ENCODE assay signal across 8 cellular contexts in genomic region chr20:50460608-50461268, GRCh38. TPM values are rescaled to one million over a fixed set of nuclear protein-coding genes. Genes with fewer than 3 reads are reported as not detected.
A peak's percentile ranks its signal among the peaks of the same experiment; 100 is the strongest.
DNase-seq lines count a peak whose midpoint lies in the region; ATAC-seq and TF ChIP-seq lines count a peak whose summit lies in the region.

No MANE protein-coding gene starts in this region.

- H3K27me3 ChIP-seq in OCI-LY1 (ENCODE audit: insufficient read depth, low read length), result 0 out of 2 replicates have a peak, but pooled peaks cover 3% of the 10 kb centered on the region

- no peaks in the 10 kb centered on the region for H3K36me3 Mint-ChIP-seq in natural killer cell
- H3K36me3 Mint-ChIP-seq in stimulated activated effector memory CD8-positive, alpha-beta T cell treated with anti-CD3 and anti-CD28 coated beads, Interleukin-12 subunit alpha, Interleukin-12 subunit beta, amount 100 ng/mL, for 72 hours, result no peaks in the 10 kb centered on the region

- H4K20me1 ChIP-seq in OCI-LY1 (ENCODE audit: insufficient read depth, low read length), result no peaks in the 10 kb centered on the region

- peak; percentile 68 for DNase-seq in GM04504 (ENCODE audit: low read depth)
- DNase-seq in activated CD8-positive, alpha-beta memory T cell treated with anti-CD3 and anti-CD28 coated beads, Interleukin-2, amount 50 U/mL, for 48 hours, result peak; percentile 97
- peak; percentile 66 to 86 for DNase-seq in erythroblast (lab: John Stamatoyannopoulos, UW)
- peak; percentile 85 for DNase-seq in natural killer cell
- peak; percentile 88 to 95 for DNase-seq in stimulated activated effector memory CD8-positive, alpha-beta T cell treated with anti-CD3 and anti-CD28 coated beads, Interleukin-12 subunit alpha, Interleukin-12 subunit beta, amount 100 ng/mL, for 72 hours (ENCODE audit: low spot score in 2 of 2)

- H3K4me3 ChIP-seq in OCI-LY1 (ENCODE audit: low read depth, low read length, poor library complexity, severe bottlenecking), result no peak overlapping the region

- no peaks in the 10 kb centered on the region for H3K9me3 Mint-ChIP-seq in natural killer cell
- no peaks in the 10 kb centered on the region for H3K9me3 Mint-ChIP-seq in stimulated activated effector memory CD8-positive, alpha-beta T cell treated with anti-CD3 and anti-CD28 coated beads, Interleukin-12 subunit alpha, Interleukin-12 subunit beta, amount 100 ng/mL, for 72 hours

- no peaks in the 10 kb centered on the region for H3K9me3 ChIP-seq in OCI-LY1 (ENCODE audit: low read length)

- H3K36me3 ChIP-seq in OCI-LY1 (ENCODE audit: insufficient read depth, low read length), result no peaks in the 10 kb centered on the region

- TF ChIP-seq POLR2A in erythroblast (IDR thresholded peaks at IDR 0.05; ENCODE audit: low read length), result no peak

- ATAC-seq in HG03520 (IDR thresholded peaks at IDR 0.05; ENCODE audit: unreplicated experiment) (peak; percentile 58), natural killer cell (peak; percentile 93 to 94 (median 93)), GM18502 (IDR thresholded peaks at IDR 0.05; ENCODE audit: poor library complexity, unreplicated experiment) (no peak)
- peak; percentile 92 for ATAC-seq in stimulated activated effector memory CD8-positive, alpha-beta T cell treated with anti-CD3 and anti-CD28 coated beads, Interleukin-12 subunit alpha, Interleukin-12 subunit beta, amount 100 ng/mL, for 72 hours

- H2AFZ ChIP-seq in OCI-LY1 (ENCODE audit: low read length), result no peak overlapping the region

- H3K27ac ChIP-seq in OCI-LY1 (ENCODE audit: low read depth, low read length, poor library complexity, severe bottlenecking), result no peak overlapping the region

- no peaks in the 10 kb centered on the region for H3F3A ChIP-seq in OCI-LY1 (ENCODE audit: insufficient read depth, low read length)

- TF ChIP-seq CTCF in OCI-LY1 (IDR thresholded peaks at IDR 0.05; ENCODE audit: low read length) (peak; percentile 83), natural killer cell (IDR thresholded peaks at IDR 0.05) (peak; percentile 98)

- peaks cover 4 to 14% of the 10 kb centered on the region in 2 donors for H3K4me1 Mint-ChIP-seq in natural killer cell
- H3K4me1 Mint-ChIP-seq in stimulated activated effector memory CD8-positive, alpha-beta T cell treated with anti-CD3 and anti-CD28 coated beads, Interleukin-12 subunit alpha, Interleukin-12 subunit beta, amount 100 ng/mL, for 72 hours, result peaks cover 11% of the 10 kb centered on the region

- H3K4me3 Mint-ChIP-seq in natural killer cell, result no peak overlapping the region
- no peak overlapping the region for H3K4me3 Mint-ChIP-seq in stimulated activated effector memory CD8-positive, alpha-beta T cell treated with anti-CD3 and anti-CD28 coated beads, Interleukin-12 subunit alpha, Interleukin-12 subunit beta, amount 100 ng/mL, for 72 hours

- no peaks in the 10 kb centered on the region for H3K9me2 ChIP-seq in OCI-LY1 (ENCODE audit: low read depth, low read length)

- H3K27ac Mint-ChIP-seq in natural killer cell, result no peak overlapping the region
- no peak overlapping the region for H3K27ac Mint-ChIP-seq in stimulated activated effector memory CD8-positive, alpha-beta T cell treated with anti-CD3 and anti-CD28 coated beads, Interleukin-12 subunit alpha, Interleukin-12 subunit beta, amount 100 ng/mL, for 72 hours

- H3K79me2 ChIP-seq in OCI-LY1 (ENCODE audit: insufficient read depth, low read length), result no peaks in the 10 kb centered on the region

- peaks cover 22 to 32% of the 10 kb centered on the region in 2 donors for H3K27me3 Mint-ChIP-seq in natural killer cell (ENCODE audit: low read depth in 2 of 2)

- H3K9ac ChIP-seq in OCI-LY1 (ENCODE audit: low read length), result no peak overlapping the region

- H3K4me1 ChIP-seq in OCI-LY1 (ENCODE audit: insufficient read depth, low read length, severe bottlenecking), result no peaks in the 10 kb centered on the region

- no peak overlapping the region for H3K4me2 ChIP-seq in OCI-LY1 (ENCODE audit: low read length)

- intact Hi-C loops in natural killer cell (cut with micrococcal nuclease), result loop anchor here (1.0 to 5.0 kb wide), 3 partner anchors 123 to 274 kb away; partner anchors contain the start of gene CEBPB

RNA-seq across cellular contexts. Expression of gene PTPN1, which starts 49.4 kb away (rescaled TPM):
- 10 to 100 TPM; 52.9 to 64.5 (median 58.3) TPM for total RNA-seq in natural killer cell
